1 cellular context compared by ENCODE assay signal in the genomic region with DNA sequence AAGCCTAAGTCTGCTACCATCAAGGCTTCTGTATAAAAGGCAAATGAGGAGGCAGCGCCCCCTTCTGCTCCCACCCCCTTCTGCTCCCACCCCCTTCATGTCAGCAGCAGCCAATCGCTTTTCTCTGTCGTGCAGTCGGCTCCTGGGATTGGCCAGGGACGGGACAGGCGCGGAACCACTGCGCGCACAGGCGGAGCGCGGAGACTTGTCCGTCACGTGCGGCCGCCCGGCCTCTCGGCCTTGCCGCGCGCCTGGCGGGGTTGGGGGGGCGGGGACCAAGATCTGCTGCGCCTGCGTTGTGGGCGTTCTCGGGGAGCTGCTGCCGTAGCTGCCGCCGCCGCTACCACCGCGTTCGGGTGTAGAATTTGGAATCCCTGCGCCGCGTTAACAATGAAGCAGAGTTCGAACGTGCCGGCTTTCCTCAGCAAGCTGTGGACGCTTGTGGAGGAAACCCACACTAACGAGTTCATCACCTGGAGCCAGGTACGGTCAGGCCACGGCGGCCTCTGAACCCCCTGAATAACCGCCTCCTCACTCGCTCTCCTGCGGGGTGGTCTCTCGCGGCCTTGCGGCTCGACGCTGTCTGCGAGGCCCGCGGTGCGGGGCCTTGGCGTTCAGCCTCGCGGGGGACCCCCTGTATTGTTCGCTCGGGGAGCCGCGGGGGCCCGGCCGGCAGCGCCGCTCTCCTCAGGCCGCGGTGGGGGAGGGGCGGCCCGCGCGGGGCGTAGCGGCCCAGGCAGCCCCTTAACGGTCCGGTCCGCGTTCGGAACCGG.
TF ChIP-seq lines count a peak whose summit lies in the region.

A gene with protein sequence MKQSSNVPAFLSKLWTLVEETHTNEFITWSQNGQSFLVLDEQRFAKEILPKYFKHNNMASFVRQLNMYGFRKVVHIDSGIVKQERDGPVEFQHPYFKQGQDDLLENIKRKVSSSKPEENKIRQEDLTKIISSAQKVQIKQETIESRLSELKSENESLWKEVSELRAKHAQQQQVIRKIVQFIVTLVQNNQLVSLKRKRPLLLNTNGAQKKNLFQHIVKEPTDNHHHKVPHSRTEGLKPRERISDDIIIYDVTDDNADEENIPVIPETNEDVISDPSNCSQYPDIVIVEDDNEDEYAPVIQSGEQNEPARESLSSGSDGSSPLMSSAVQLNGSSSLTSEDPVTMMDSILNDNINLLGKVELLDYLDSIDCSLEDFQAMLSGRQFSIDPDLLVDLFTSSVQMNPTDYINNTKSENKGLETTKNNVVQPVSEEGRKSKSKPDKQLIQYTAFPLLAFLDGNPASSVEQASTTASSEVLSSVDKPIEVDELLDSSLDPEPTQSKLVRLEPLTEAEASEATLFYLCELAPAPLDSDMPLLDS (plus strand): TSS at position 305 of the 773 bp plus-strand sequence. CDS start 86 bp downstream, at position 391.

TF ChIP-seq in K562, 482 proteins besides CTCF, POLR2A, EP300 and RAD21 (continued from another document and continues in another):
- TF ChIP-seq, protein P1, sequence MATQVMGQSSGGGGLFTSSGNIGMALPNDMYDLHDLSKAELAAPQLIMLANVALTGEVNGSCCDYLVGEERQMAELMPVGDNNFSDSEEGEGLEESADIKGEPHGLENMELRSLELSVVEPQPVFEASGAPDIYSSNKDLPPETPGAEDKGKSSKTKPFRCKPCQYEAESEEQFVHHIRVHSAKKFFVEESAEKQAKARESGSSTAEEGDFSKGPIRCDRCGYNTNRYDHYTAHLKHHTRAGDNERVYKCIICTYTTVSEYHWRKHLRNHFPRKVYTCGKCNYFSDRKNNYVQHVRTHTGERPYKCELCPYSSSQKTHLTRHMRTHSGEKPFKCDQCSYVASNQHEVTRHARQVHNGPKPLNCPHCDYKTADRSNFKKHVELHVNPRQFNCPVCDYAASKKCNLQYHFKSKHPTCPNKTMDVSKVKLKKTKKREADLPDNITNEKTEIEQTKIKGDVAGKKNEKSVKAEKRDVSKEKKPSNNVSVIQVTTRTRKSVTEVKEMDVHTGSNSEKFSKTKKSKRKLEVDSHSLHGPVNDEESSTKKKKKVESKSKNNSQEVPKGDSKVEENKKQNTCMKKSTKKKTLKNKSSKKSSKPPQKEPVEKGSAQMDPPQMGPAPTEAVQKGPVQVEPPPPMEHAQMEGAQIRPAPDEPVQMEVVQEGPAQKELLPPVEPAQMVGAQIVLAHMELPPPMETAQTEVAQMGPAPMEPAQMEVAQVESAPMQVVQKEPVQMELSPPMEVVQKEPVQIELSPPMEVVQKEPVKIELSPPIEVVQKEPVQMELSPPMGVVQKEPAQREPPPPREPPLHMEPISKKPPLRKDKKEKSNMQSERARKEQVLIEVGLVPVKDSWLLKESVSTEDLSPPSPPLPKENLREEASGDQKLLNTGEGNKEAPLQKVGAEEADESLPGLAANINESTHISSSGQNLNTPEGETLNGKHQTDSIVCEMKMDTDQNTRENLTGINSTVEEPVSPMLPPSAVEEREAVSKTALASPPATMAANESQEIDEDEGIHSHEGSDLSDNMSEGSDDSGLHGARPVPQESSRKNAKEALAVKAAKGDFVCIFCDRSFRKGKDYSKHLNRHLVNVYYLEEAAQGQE (CRISPR knock-in tag; IDR thresholded peaks at IDR 0.05; ENCODE audit: low read depth): no peak
- TF ChIP-seq RBBP5 (IDR thresholded peaks at IDR 0.05; ENCODE audit: borderline replicate concordance, insufficient read depth, low read length, poor library complexity, severe bottlenecking) (peak; percentile 95), MEF2D (tag; conservative IDR thresholded peaks at IDR 0.05; ENCODE audit: low read depth) (no peak), ETS2 (tag; IDR thresholded peaks at IDR 0.05; ENCODE audit: borderline replicate concordance, poor library complexity, severe bottlenecking) (no peak), SMARCA5 (IDR thresholded peaks at IDR 0.05) (no peak), ELF2 (CRISPR knock-in tag; IDR thresholded peaks at IDR 0.05) (no peak), ZZZ3 (IDR thresholded peaks at IDR 0.05) (no peak), SLC30A9 (CRISPR knock-in tag; IDR thresholded peaks at IDR 0.05) (no peak), TAF1 (IDR thresholded peaks at IDR 0.05; ENCODE audit: control insufficient read depth, extremely low read depth, insufficient read depth, low read length, severe bottlenecking) (peak; percentile 72), SMARCE1 (IDR thresholded peaks at IDR 0.05) (no peak), EWSR1 (IDR thresholded peaks at IDR 0.05; ENCODE audit: borderline replicate concordance, low read depth, partially characterized antibody) (no peak), BACH1 (tag; IDR thresholded peaks at IDR 0.05) (no peak), KLF10 (CRISPR knock-in tag; IDR thresholded peaks at IDR 0.05) (no peak), NCOA4 (IDR thresholded peaks at IDR 0.05; ENCODE audit: partially characterized antibody) (no peak), SMARCA4 (IDR thresholded peaks at IDR 0.05) (no peak), TCF3 (CRISPR knock-in tag; IDR thresholded peaks at IDR 0.05) (no peak), NR3C1 (CRISPR knock-in tag; IDR thresholded peaks at IDR 0.05) (no peak), RFX5 (IDR thresholded peaks at IDR 0.05; ENCODE audit: low read depth, low read length) (no peak), FOXK1 (CRISPR knock-in tag; IDR thresholded peaks at IDR 0.05; ENCODE audit: borderline replicate concordance) (no peak), MXI1 (IDR thresholded peaks at IDR 0.05; ENCODE audit: low read depth, low read length) (0 out of 2 replicates have a peak, but pooled peaks have one; percentile 10), ZSCAN32 (CRISPR knock-in tag; IDR thresholded peaks at IDR 0.05) (no peak), SP2 (IDR thresholded peaks at IDR 0.05; ENCODE audit: extremely low read depth, low read depth, low read length, poor library complexity, severe bottlenecking) (peak; percentile 74), NONO (IDR thresholded peaks at IDR 0.05; ENCODE audit: low read depth in 2 of 2, low read length in 1 of 2) (no peak), CHD1 (IDR thresholded peaks at IDR 0.05; ENCODE audit: low read length) (no peak), GATAD2B (IDR thresholded peaks at IDR 0.05; ENCODE audit: borderline replicate concordance) (no peak; the same call in 1 of the 2 replicates), ZC3H4 (CRISPR knock-in tag; IDR thresholded peaks at IDR 0.05; ENCODE audit: borderline replicate concordance) (no peak), BHLHE40 (IDR thresholded peaks at IDR 0.05; ENCODE audit: low read length) (peak; percentile 99), PCBP2 (IDR thresholded peaks at IDR 0.05; ENCODE audit: low read depth, low read length, poor library complexity, severe bottlenecking) (no peak), TCF7 (IDR thresholded peaks at IDR 0.05; ENCODE audit: borderline replicate concordance) (no peak)
- TF ChIP-seq, protein P2, sequence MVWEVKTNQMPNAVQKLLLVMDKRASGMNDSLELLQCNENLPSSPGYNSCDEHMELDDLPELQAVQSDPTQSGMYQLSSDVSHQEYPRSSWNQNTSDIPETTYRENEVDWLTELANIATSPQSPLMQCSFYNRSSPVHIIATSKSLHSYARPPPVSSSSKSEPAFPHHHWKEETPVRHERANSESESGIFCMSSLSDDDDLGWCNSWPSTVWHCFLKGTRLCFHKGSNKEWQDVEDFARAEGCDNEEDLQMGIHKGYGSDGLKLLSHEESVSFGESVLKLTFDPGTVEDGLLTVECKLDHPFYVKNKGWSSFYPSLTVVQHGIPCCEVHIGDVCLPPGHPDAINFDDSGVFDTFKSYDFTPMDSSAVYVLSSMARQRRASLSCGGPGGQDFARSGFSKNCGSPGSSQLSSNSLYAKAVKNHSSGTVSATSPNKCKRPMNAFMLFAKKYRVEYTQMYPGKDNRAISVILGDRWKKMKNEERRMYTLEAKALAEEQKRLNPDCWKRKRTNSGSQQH (CRISPR knock-in tag; IDR thresholded peaks at IDR 0.05): no peak
- TF ChIP-seq, protein P3, sequence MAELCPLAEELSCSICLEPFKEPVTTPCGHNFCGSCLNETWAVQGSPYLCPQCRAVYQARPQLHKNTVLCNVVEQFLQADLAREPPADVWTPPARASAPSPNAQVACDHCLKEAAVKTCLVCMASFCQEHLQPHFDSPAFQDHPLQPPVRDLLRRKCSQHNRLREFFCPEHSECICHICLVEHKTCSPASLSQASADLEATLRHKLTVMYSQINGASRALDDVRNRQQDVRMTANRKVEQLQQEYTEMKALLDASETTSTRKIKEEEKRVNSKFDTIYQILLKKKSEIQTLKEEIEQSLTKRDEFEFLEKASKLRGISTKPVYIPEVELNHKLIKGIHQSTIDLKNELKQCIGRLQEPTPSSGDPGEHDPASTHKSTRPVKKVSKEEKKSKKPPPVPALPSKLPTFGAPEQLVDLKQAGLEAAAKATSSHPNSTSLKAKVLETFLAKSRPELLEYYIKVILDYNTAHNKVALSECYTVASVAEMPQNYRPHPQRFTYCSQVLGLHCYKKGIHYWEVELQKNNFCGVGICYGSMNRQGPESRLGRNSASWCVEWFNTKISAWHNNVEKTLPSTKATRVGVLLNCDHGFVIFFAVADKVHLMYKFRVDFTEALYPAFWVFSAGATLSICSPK (IDR thresholded peaks at IDR 0.05; ENCODE audit: borderline replicate concordance): no peak
- TF ChIP-seq, protein P4, sequence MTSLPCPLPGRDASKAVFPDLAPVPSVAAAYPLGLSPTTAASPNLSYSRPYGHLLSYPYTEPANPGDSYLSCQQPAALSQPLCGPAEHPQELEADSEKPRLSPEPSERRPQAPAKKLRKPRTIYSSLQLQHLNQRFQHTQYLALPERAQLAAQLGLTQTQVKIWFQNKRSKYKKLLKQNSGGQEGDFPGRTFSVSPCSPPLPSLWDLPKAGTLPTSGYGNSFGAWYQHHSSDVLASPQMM (CRISPR knock-in tag; IDR thresholded peaks at IDR 0.05): no peak
- TF ChIP-seq, protein P5, sequence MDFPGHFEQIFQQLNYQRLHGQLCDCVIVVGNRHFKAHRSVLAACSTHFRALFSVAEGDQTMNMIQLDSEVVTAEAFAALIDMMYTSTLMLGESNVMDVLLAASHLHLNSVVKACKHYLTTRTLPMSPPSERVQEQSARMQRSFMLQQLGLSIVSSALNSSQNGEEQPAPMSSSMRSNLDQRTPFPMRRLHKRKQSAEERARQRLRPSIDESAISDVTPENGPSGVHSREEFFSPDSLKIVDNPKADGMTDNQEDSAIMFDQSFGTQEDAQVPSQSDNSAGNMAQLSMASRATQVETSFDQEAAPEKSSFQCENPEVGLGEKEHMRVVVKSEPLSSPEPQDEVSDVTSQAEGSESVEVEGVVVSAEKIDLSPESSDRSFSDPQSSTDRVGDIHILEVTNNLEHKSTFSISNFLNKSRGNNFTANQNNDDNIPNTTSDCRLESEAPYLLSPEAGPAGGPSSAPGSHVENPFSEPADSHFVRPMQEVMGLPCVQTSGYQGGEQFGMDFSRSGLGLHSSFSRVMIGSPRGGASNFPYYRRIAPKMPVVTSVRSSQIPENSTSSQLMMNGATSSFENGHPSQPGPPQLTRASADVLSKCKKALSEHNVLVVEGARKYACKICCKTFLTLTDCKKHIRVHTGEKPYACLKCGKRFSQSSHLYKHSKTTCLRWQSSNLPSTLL (IDR thresholded peaks at IDR 0.05): no peak
- TF ChIP-seq, protein P6, sequence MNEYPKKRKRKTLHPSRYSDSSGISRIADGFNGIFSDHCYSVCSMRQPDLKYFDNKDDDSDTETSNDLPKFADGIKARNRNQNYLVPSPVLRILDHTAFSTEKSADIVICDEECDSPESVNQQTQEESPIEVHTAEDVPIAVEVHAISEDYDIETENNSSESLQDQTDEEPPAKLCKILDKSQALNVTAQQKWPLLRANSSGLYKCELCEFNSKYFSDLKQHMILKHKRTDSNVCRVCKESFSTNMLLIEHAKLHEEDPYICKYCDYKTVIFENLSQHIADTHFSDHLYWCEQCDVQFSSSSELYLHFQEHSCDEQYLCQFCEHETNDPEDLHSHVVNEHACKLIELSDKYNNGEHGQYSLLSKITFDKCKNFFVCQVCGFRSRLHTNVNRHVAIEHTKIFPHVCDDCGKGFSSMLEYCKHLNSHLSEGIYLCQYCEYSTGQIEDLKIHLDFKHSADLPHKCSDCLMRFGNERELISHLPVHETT (CRISPR knock-in tag; conservative IDR thresholded peaks at IDR 0.05 in 1 of 2, IDR thresholded peaks at IDR 0.05 in 1 of 2): no peak
- TF ChIP-seq, protein P7, sequence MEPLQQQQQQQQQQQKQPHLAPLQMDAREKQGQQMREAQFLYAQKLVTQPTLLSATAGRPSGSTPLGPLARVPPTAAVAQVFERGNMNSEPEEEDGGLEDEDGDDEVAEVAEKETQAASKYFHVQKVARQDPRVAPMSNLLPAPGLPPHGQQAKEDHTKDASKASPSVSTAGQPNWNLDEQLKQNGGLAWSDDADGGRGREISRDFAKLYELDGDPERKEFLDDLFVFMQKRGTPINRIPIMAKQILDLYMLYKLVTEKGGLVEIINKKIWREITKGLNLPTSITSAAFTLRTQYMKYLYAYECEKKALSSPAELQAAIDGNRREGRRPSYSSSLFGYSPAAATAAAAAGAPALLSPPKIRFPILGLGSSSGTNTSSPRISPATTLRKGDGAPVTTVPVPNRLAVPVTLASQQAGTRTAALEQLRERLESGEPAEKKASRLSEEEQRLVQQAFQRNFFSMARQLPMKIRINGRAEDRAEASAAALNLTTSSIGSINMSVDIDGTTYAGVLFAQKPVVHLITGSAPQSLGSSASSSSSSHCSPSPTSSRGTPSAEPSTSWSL (CRISPR knock-in tag; IDR thresholded peaks at IDR 0.05; ENCODE audit: borderline replicate concordance): no peak
- TF ChIP-seq, protein P8, sequence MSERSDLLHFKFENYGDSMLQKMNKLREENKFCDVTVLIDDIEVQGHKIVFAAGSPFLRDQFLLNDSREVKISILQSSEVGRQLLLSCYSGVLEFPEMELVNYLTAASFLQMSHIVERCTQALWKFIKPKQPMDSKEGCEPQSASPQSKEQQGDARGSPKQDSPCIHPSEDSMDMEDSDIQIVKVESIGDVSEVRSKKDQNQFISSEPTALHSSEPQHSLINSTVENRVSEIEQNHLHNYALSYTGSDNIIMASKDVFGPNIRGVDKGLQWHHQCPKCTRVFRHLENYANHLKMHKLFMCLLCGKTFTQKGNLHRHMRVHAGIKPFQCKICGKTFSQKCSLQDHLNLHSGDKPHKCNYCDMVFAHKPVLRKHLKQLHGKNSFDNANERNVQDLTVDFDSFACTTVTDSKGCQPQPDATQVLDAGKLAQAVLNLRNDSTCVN (CRISPR knock-in tag; IDR thresholded peaks at IDR 0.05): no peak
- TF ChIP-seq, protein P9, sequence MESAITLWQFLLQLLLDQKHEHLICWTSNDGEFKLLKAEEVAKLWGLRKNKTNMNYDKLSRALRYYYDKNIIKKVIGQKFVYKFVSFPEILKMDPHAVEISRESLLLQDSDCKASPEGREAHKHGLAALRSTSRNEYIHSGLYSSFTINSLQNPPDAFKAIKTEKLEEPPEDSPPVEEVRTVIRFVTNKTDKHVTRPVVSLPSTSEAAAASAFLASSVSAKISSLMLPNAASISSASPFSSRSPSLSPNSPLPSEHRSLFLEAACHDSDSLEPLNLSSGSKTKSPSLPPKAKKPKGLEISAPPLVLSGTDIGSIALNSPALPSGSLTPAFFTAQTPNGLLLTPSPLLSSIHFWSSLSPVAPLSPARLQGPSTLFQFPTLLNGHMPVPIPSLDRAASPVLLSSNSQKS (CRISPR knock-in tag; IDR thresholded peaks at IDR 0.05): no peak
- TF ChIP-seq, protein P10, sequence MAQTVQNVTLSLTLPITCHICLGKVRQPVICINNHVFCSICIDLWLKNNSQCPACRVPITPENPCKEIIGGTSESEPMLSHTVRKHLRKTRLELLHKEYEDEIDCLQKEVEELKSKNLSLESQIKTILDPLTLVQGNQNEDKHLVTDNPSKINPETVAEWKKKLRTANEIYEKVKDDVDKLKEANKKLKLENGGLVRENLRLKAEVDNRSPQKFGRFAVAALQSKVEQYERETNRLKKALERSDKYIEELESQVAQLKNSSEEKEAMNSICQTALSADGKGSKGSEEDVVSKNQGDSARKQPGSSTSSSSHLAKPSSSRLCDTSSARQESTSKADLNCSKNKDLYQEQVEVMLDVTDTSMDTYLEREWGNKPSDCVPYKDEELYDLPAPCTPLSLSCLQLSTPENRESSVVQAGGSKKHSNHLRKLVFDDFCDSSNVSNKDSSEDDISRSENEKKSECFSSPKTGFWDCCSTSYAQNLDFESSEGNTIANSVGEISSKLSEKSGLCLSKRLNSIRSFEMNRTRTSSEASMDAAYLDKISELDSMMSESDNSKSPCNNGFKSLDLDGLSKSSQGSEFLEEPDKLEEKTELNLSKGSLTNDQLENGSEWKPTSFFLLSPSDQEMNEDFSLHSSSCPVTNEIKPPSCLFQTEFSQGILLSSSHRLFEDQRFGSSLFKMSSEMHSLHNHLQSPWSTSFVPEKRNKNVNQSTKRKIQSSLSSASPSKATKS (CRISPR knock-in tag; IDR thresholded peaks at IDR 0.05): no peak
